In genomic region chr14:86057018-86057667, GRCh38 we compare ENCODE assay signal across 8 cellular contexts.
DNase-seq lines count a peak whose midpoint lies in the region; ATAC-seq, FAIRE-seq and TF ChIP-seq lines count a peak whose summit lies in the region.

No MANE protein-coding gene starts in this region.

- 42 to 46% methylated on average over 3 of the region's 3 CpGs for WGBS in tibial nerve, 2 donors

- no peaks in the 10 kb centered on the region for H3K9me3 ChIP-seq in kidney (ENCODE audit: control insufficient read depth in 1 of 2, low read length in 2 of 2)
- no peaks in the 10 kb centered on the region for H3K9me3 ChIP-seq in tibial nerve

- H3K36me3 ChIP-seq in kidney (ENCODE audit: control insufficient read depth in 1 of 2, insufficient read depth in 2 of 2, low read length in 2 of 2): no peaks in the 10 kb centered on the region
- H3K36me3 ChIP-seq in tibial nerve: no peaks in the 10 kb centered on the region

- peak; percentile 53 for ATAC-seq in GM18505 (IDR thresholded peaks at IDR 0.05; ENCODE audit: unreplicated experiment)

- TF ChIP-seq CTCF in kidney (IDR thresholded peaks at IDR 0.05; ENCODE audit: borderline replicate concordance, extremely low read depth, insufficient read depth) (peak; percentile 61), tibial nerve (IDR thresholded peaks at IDR 0.05) (peak; percentile 51 to 77 (median 71))

- FAIRE-seq in kidney (lab: Jason Lieb, UNC): peak; percentile 6

- TF ChIP-seq POLR2A in GM18505 (IDR thresholded peaks at IDR 0.05; ENCODE audit: borderline replicate concordance, extremely low read depth, insufficient read depth, insufficient read length) (no peak), tibial nerve (IDR thresholded peaks at IDR 0.05) (no peak)

- intact Hi-C loops in kidney (cut with DNase I): no loop called here

- H3K4me3 ChIP-seq in kidney (ENCODE audit: low read length in 2 of 2): no peak overlapping the region
- no peak overlapping the region for H3K4me3 ChIP-seq in tibial nerve

- no peaks in the 10 kb centered on the region for H3K36me3 Mint-ChIP-seq in activated naive CD4-positive, alpha-beta T cell treated with anti-CD3 and anti-CD28 coated beads, Interleukin-2, amount 10 ng/mL, durations not matched to agents 7 days and 5 days

- H3K4me1 ChIP-seq in kidney (ENCODE audit: control insufficient read depth in 1 of 2, insufficient read depth in 1 of 2, low read depth in 1 of 2, low read length in 2 of 2) (no peaks in the 10 kb centered on the region), tibial nerve (no peaks in the 10 kb centered on the region)

- H3K27ac ChIP-seq in kidney (ENCODE audit: low read depth in 2 of 2, low read length in 2 of 2): no peak overlapping the region
- no peak overlapping the region for H3K27ac ChIP-seq in tibial nerve

- H3K27me3 ChIP-seq in tibial nerve: no peaks in the 10 kb centered on the region

- no peaks in the 10 kb centered on the region for H3K27me3 Mint-ChIP-seq in activated naive CD4-positive, alpha-beta T cell treated with anti-CD3 and anti-CD28 coated beads, Interleukin-2, amount 10 ng/mL, durations not matched to agents 7 days and 5 days

- no peak for TF ChIP-seq EP300 in tibial nerve (IDR thresholded peaks at IDR 0.05)

- CTCF ChIA-PET in activated naive CD4-positive, alpha-beta T cell treated with anti-CD3 and anti-CD28 coated beads, Interleukin-2, amount 10 ng/mL, durations not matched to agents 7 days and 5 days (lab: Charles Lee): interaction anchor here (0.8 kb wide), 1 partner anchor 139 kb away, joined by 3 read pairs; no protein-coding TSS in a partner anchor

- no peaks in the 10 kb centered on the region for H3K9me3 Mint-ChIP-seq in activated naive CD4-positive, alpha-beta T cell treated with anti-CD3 and anti-CD28 coated beads, Interleukin-2, amount 10 ng/mL, durations not matched to agents 7 days and 5 days

- H3K4me3 Mint-ChIP-seq in activated naive CD4-positive, alpha-beta T cell treated with anti-CD3 and anti-CD28 coated beads, Interleukin-2, amount 10 ng/mL, durations not matched to agents 7 days and 5 days: no peak overlapping the region

- peak; percentile 47 for DNase-seq in AG20443 (ENCODE audit: low spot score)
- peak; percentile 22 for DNase-seq in NCI-H2107 (lab: John Stamatoyannopoulos, UW)
- DNase-seq in activated naive CD4-positive, alpha-beta T cell treated with anti-CD3 and anti-CD28 coated beads, Interleukin-2, amount 10 ng/mL, durations not matched to agents 7 days and 5 days: peak; percentile 28
- DNase-seq in kidney: no peak
- peak; percentile 16 to 48 for DNase-seq in tibial nerve (ENCODE audit: low spot score in 2 of 2)
- no peak for DNase-seq in activated gamma-delta T cell treated with Interleukin-2 at 50 U/mL for 16 hours
- no peak for DNase-seq in GOT3 (lab: John Stamatoyannopoulos, UW)

- no peak overlapping the region for H3K27ac Mint-ChIP-seq in activated naive CD4-positive, alpha-beta T cell treated with anti-CD3 and anti-CD28 coated beads, Interleukin-2, amount 10 ng/mL, durations not matched to agents 7 days and 5 days

- H3K4me1 Mint-ChIP-seq in activated naive CD4-positive, alpha-beta T cell treated with anti-CD3 and anti-CD28 coated beads, Interleukin-2, amount 10 ng/mL, durations not matched to agents 7 days and 5 days: no peaks in the 10 kb centered on the region

- no peak overlapping the region for H3K9ac ChIP-seq in kidney (ENCODE audit: low read length in 2 of 2)

Comparison
In these comparisons a context has a peak if more than half of its experiments do, and no peak if none do; other contexts are left out.
1. DNase-seq: peak in AG20443 (single experiment), NCI-H2107 (single experiment), activated naive CD4-positive, alpha-beta T cell treated with anti-CD3 and anti-CD28 coated beads, Interleukin-2, amount 10 ng/mL, durations not matched to agents 7 days and 5 days (single experiment) and tibial nerve (2 of 2); none in kidney (single experiment), activated gamma-delta T cell treated with Interleukin-2 at 50 U/mL for 16 hours (single experiment) and GOT3 (single experiment).